In the genomic region with DNA sequence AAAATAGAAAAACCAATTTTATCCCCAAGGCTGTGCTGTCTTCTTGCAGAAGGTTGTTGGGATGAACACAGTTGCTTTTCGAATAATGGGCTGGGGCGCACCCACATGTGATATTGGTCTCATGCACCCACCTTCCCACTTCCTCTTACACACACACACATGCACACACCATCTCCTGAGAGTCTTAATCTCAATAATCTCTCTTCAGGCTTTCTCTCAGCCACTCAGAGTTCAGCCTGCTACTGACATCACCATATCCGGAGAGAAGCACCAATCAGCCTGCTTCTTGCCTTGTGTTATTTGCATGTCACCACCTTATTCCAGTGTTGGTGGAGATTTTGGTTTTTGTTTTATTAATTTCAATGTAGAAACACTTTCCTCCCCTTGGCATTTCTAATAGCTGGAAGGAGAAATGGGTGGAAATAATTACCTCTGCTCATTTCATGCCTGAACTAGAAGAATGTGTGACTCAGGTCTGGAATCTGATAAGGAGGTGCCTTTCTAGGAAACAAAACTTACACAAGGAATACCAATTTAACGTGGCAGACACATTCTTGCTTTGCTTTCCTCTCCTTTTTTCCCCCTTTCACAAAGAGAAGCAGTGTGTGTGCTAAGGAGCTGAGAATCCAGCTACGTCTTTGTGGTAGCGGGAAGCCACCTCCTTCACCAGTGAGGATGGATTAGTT, we compare ENCODE assay signal across 13 cellular contexts.
DNase-seq lines count a peak whose midpoint lies in the region; ATAC-seq and TF ChIP-seq lines count a peak whose summit lies in the region.
"Had no signal": no experiment of that assay in that cellular context is flagged by ENCODE, and none has a peak within 500 bp of the region (broad histone marks: within the 10 kb centered on the region; RNA-seq: fewer than 3 reads in every experiment).

No MANE protein-coding gene starts in this region.

- H3K4me1 ChIP-seq in mammary epithelial cell (ENCODE audit: insufficient read depth, low read length) (peaks cover 12% of the 10 kb centered on the region), PC-9 (replicated peaks; ENCODE audit: insufficient read depth) (no peaks in the 10 kb centered on the region)
- H3K4me1 ChIP-seq: uterus had no signal

- H2AFZ ChIP-seq in mammary epithelial cell (ENCODE audit: low read depth, low read length), result no peak overlapping the region
- H2AFZ ChIP-seq in PC-9, result no peak overlapping the region

- no peaks in the 10 kb centered on the region for H3K36me3 Mint-ChIP-seq in activated T-cell treated with anti-CD3 and anti-CD28 coated beads, Interleukin-2, amount 50 U/mL, for 24 hours (ENCODE audit: low read depth)

- POLR2A ChIA-PET in PC-9 (lab: Charles Lee; ENCODE audit: unreplicated experiment), result no interaction called here

- H3K4me3 Mint-ChIP-seq in activated T-cell treated with anti-CD3 and anti-CD28 coated beads, Interleukin-2, amount 50 U/mL, for 24 hours, result no peak overlapping the region

- intact Hi-C loops in mammary epithelial cell (cut with micrococcal nuclease), result no loop called here
- intact Hi-C loops in PC-9 (cut with micrococcal nuclease; ENCODE audit: unreplicated experiment), result no loop called here

- ATAC-seq in HG02678 (IDR thresholded peaks at IDR 0.05; ENCODE audit: unreplicated experiment), result no peak

- H3F3A ChIP-seq in PC-9 (ENCODE audit: insufficient read depth, low read depth), result no peaks in the 10 kb centered on the region

- dilution Hi-C loops in mammary epithelial cell (cut with HindIII; ENCODE audit: low sequenced_read_pairs), result no loop called here

- WGBS in mammary epithelial cell (ENCODE audit: low coverage, missing lambda C conversion rate), result 58% methylated on average over 6 of the region's 6 CpGs

- no TSS peak for BruUV-seq in mammary epithelial cell (replicated peaks; lab: Mats Ljungman, UMichigan)
- no TSS peak for BruUV-seq in PC-9 (replicated peaks; lab: Mats Ljungman, UMichigan)

- H3K36me3 ChIP-seq in mammary epithelial cell (ENCODE audit: insufficient read depth, low read length), result no peaks in the 10 kb centered on the region
- H3K36me3 ChIP-seq in PC-9 (ENCODE audit: low read depth), result no peaks in the 10 kb centered on the region
- H3K36me3 ChIP-seq: uterus had no signal

- no peaks in the 10 kb centered on the region for H3K27me3 ChIP-seq in mammary epithelial cell (ENCODE audit: insufficient read depth, low read length)
- no peaks in the 10 kb centered on the region for H3K27me3 ChIP-seq in PC-9 (ENCODE audit: insufficient read depth, low read depth)
- H3K27me3 ChIP-seq: uterus had no signal

- H3K9me2 ChIP-seq in PC-9 (ENCODE audit: insufficient read depth), result no peaks in the 10 kb centered on the region

- H3K9ac ChIP-seq in mammary epithelial cell (ENCODE audit: insufficient read depth, low read length), result no peak overlapping the region

- peaks cover 49% of the 10 kb centered on the region for H3K27me3 Mint-ChIP-seq in activated T-cell treated with anti-CD3 and anti-CD28 coated beads, Interleukin-2, amount 50 U/mL, for 24 hours

- TF ChIP-seq CTCF in mammary epithelial cell (conservative IDR thresholded peaks at IDR 0.05 in 1 of 2, IDR thresholded peaks at IDR 0.05 in 1 of 2; ENCODE audit: extremely low read depth in 1 of 2, insufficient read depth in 1 of 2, low read depth in 1 of 2, low read length in 2 of 2) (no peak), PC-9 (conservative IDR thresholded peaks at IDR 0.05) (no peak)

- H3K9me3 Mint-ChIP-seq in activated T-cell treated with anti-CD3 and anti-CD28 coated beads, Interleukin-2, amount 50 U/mL, for 24 hours, result no peaks in the 10 kb centered on the region

- H3K4me3 ChIP-seq in mammary epithelial cell (replicated peaks in 1 of 3; ENCODE audit: insufficient read depth in 1 of 3, low read depth in 2 of 3, low read length in 3 of 3) (no peak overlapping the region), PC-9 (no peak overlapping the region)
- H3K4me3 ChIP-seq: SK-N-MC, uterus had no signal

- no peak for DNase-seq in activated T-cell treated with anti-CD3 and anti-CD28 coated beads, Interleukin-2, amount 50 U/mL, for 24 hours
- no peak for DNase-seq in activated T-cell treated with anti-CD3 and anti-CD28 coated beads, Interleukin-2, amount 50 U/mL, for 48 hours
- peak; percentile 67 for DNase-seq in M059J (ENCODE audit: low read depth)
- DNase-seq in mammary epithelial cell, result peak; percentile 53
- DNase-seq in renal cortical epithelial cell (ENCODE audit: low read depth), result peak; percentile 73
- no peak for DNase-seq in PC-9
- no peak for DNase-seq in T1000 (lab: John Stamatoyannopoulos, UW)
- DNase-seq: AML-193, NCI-H1105, NCI-H526, uterus had no signal

- no peaks in the 10 kb centered on the region for H3K9me3 ChIP-seq in mammary epithelial cell (replicated peaks; ENCODE audit: insufficient read depth, low read length)
- no peaks in the 10 kb centered on the region for H3K9me3 ChIP-seq in PC-9 (ENCODE audit: insufficient read depth, low read depth)
- H3K9me3 ChIP-seq: uterus had no signal

- in situ Hi-C loops in mammary epithelial cell (cut with MboI; ENCODE audit: low sequenced_read_pairs in 2 of 2), result no loop called here

- H3K4me2 ChIP-seq in mammary epithelial cell (ENCODE audit: insufficient read depth, low read depth, low read length) (no peak overlapping the region), PC-9 (no peak overlapping the region)

- H3K79me2 ChIP-seq in mammary epithelial cell (ENCODE audit: insufficient read depth, low read length) (no peaks in the 10 kb centered on the region), PC-9 (ENCODE audit: low read depth) (no peaks in the 10 kb centered on the region)

- no peaks in the 10 kb centered on the region for H4K20me1 ChIP-seq in mammary epithelial cell (ENCODE audit: insufficient read depth, low read length)
- no peaks in the 10 kb centered on the region for H4K20me1 ChIP-seq in PC-9 (ENCODE audit: insufficient read depth)

- CTCF ChIA-PET in mammary epithelial cell (lab: Charles Lee; ENCODE audit: low non-redundant PET) (no interaction called here), PC-9 (lab: Charles Lee) (no interaction called here)

- peaks cover 77% of the 10 kb centered on the region for H3K4me1 Mint-ChIP-seq in activated T-cell treated with anti-CD3 and anti-CD28 coated beads, Interleukin-2, amount 50 U/mL, for 24 hours (ENCODE audit: low read depth)

- peak overlapping the region; percentile 67 for H3K27ac Mint-ChIP-seq in activated T-cell treated with anti-CD3 and anti-CD28 coated beads, Interleukin-2, amount 50 U/mL, for 24 hours

- H3K27ac ChIP-seq in mammary epithelial cell (ENCODE audit: insufficient read depth, low read depth, low read length) (no peak overlapping the region), PC-9 (no peak overlapping the region)
- H3K27ac ChIP-seq: SK-N-MC, uterus had no signal

Comparison
In these comparisons a context has a peak if more than half of its experiments do, and no peak if none do; other contexts are left out.
1. DNase-seq: peak in M059J (single experiment), mammary epithelial cell (single experiment) and renal cortical epithelial cell (single experiment); none in activated T-cell treated with anti-CD3 and anti-CD28 coated beads, Interleukin-2, amount 50 U/mL, for 24 hours (single experiment), activated T-cell treated with anti-CD3 and anti-CD28 coated beads, Interleukin-2, amount 50 U/mL, for 48 hours (0 of 2), PC-9 (0 of 2) and T1000 (single experiment).